ENCODE assay signal across 8 cellular contexts in genomic region chr11:63573881-63574855, GRCh38. TPM values are rescaled to one million over a fixed set of nuclear protein-coding genes. Genes with fewer than 3 reads are reported as not detected.
DNase-seq lines count a peak whose midpoint lies in the region; ATAC-seq lines count a peak whose summit lies in the region.

No MANE protein-coding gene starts in this region.

- peaks cover 33% of the 10 kb centered on the region for H3K36me3 ChIP-seq in adipocyte (ENCODE audit: control insufficient read depth, insufficient read depth, low read length, severe bottlenecking)

- ATAC-seq in HG02852 (IDR thresholded peaks at IDR 0.05; ENCODE audit: unreplicated experiment), result no peak

- peaks cover 3% of the 10 kb centered on the region for H3K9me3 Mint-ChIP-seq in activated T-cell treated with anti-CD3 and anti-CD28 coated beads, Interleukin-2, amount 50 U/mL, for 24 hours

- peak overlapping the region; percentile 64 for H3K4me3 Mint-ChIP-seq in activated T-cell treated with anti-CD3 and anti-CD28 coated beads, Interleukin-2, amount 50 U/mL, for 24 hours

- no peaks in the 10 kb centered on the region for H3K9me3 ChIP-seq in adipocyte (ENCODE audit: control insufficient read depth, low read length)

- H3K9ac ChIP-seq in adipocyte (ENCODE audit: low read length), result peak overlapping the region; percentile 70

- H3K36me3 Mint-ChIP-seq in activated T-cell treated with anti-CD3 and anti-CD28 coated beads, Interleukin-2, amount 50 U/mL, for 24 hours (ENCODE audit: low read depth), result peaks cover 4% of the 10 kb centered on the region

- H3K27me3 ChIP-seq in adipocyte (replicated peaks; ENCODE audit: control insufficient read depth, insufficient read depth, low read length), result no peaks in the 10 kb centered on the region

- H3K4me1 Mint-ChIP-seq in activated T-cell treated with anti-CD3 and anti-CD28 coated beads, Interleukin-2, amount 50 U/mL, for 24 hours (ENCODE audit: low read depth), result peaks cover 18% of the 10 kb centered on the region

- no peak for DNase-seq in activated T-cell treated with anti-CD3 and anti-CD28 coated beads, Interleukin-2, amount 50 U/mL, for 24 hours
- no peak for DNase-seq in activated T-cell treated with anti-CD3 and anti-CD28 coated beads, Interleukin-2, amount 50 U/mL, for 1 hour
- DNase-seq in LHCN-M2 (ENCODE audit: low read depth), result peak; percentile 95
- DNase-seq in adipocyte (ENCODE audit: low read depth), result no peak
- DNase-seq in iris pigment epithelial cell (ENCODE audit: low read depth), result peak; percentile 72
- peak; percentile 84 for DNase-seq in smooth muscle cell of the brain vasculature (ENCODE audit: low read depth, low spot score)
- no peak for DNase-seq in stimulated activated CD4-positive, alpha-beta T cell treated with anti-CD3 and anti-CD28 coated beads, Interleukin-2, amount 100 ng/mL, for 24 hours

- H3K4me1 ChIP-seq in adipocyte (ENCODE audit: control insufficient read depth, insufficient read depth, low read length), result peaks cover 30% of the 10 kb centered on the region

- H3K4me3 ChIP-seq in adipocyte (ENCODE audit: low read length), result peak overlapping the region; percentile 60

- H3K27me3 Mint-ChIP-seq in activated T-cell treated with anti-CD3 and anti-CD28 coated beads, Interleukin-2, amount 50 U/mL, for 24 hours, result no peaks in the 10 kb centered on the region

- peak overlapping the region; percentile 62 for H3K27ac Mint-ChIP-seq in activated T-cell treated with anti-CD3 and anti-CD28 coated beads, Interleukin-2, amount 50 U/mL, for 24 hours

RNA-seq across cellular contexts. Expression of gene PLAAT2, which starts 11.0 kb away (rescaled TPM):
- total RNA-seq in LHCN-M2 (2014; rRNA removed), result not detected in 2 replicates
- polyA plus RNA-seq in LHCN-M2 (2012), result 0.17 TPM

RNA-seq across cellular contexts. Expression of gene PLAAT4, which starts 37.6 kb away (rescaled TPM):
- 3.5 and 7.0 TPM in 2 replicates for total RNA-seq in LHCN-M2 (2014; rRNA removed)
- polyA plus RNA-seq in LHCN-M2 (2012), result 7.8 TPM

RNA-seq across cellular contexts. Expression of gene PLAAT3, which starts 40.1 kb away (rescaled TPM):
- 8.5 and 19.1 TPM in 2 replicates for total RNA-seq in LHCN-M2 (2014; rRNA removed)
- polyA plus RNA-seq in LHCN-M2 (2012), result 60.8 TPM

Comparison
In these comparisons a context has a peak if more than half of its experiments do, and no peak if none do; other contexts are left out.
1. DNase-seq: peak in LHCN-M2 (single experiment), iris pigment epithelial cell (single experiment) and smooth muscle cell of the brain vasculature (single experiment); none in activated T-cell treated with anti-CD3 and anti-CD28 coated beads, Interleukin-2, amount 50 U/mL, for 24 hours (single experiment), activated T-cell treated with anti-CD3 and anti-CD28 coated beads, Interleukin-2, amount 50 U/mL, for 1 hour (single experiment), adipocyte (single experiment) and stimulated activated CD4-positive, alpha-beta T cell treated with anti-CD3 and anti-CD28 coated beads, Interleukin-2, amount 100 ng/mL, for 24 hours (0 of 2).